Comparison of ENCODE assay signal across 1 cellular context in the genomic region with DNA sequence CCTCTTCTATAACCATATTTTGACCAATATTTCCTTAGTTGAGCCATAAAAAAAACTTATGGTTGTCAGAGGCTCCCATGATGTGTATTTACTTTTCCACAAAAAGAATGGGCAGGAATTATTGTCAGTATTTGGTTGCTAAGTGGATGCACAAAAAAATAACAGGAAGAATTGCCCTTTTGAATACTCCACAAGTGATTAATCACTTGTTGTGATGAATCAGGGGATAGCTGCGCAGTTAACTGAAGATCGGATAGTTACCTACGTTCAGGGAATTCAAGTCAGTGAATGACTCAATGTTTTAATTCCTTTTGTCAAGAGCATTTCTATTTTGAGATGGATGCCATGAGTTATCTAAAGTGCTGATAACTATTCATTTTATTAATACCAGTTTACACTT.
TF ChIP-seq lines count a peak whose summit lies in the region.

No MANE protein-coding gene starts in this region.

TF ChIP-seq in HepG2, 621 proteins besides CTCF, POLR2A, EP300 and RAD21 (continued from another document):
- TF ChIP-seq, protein P1, sequence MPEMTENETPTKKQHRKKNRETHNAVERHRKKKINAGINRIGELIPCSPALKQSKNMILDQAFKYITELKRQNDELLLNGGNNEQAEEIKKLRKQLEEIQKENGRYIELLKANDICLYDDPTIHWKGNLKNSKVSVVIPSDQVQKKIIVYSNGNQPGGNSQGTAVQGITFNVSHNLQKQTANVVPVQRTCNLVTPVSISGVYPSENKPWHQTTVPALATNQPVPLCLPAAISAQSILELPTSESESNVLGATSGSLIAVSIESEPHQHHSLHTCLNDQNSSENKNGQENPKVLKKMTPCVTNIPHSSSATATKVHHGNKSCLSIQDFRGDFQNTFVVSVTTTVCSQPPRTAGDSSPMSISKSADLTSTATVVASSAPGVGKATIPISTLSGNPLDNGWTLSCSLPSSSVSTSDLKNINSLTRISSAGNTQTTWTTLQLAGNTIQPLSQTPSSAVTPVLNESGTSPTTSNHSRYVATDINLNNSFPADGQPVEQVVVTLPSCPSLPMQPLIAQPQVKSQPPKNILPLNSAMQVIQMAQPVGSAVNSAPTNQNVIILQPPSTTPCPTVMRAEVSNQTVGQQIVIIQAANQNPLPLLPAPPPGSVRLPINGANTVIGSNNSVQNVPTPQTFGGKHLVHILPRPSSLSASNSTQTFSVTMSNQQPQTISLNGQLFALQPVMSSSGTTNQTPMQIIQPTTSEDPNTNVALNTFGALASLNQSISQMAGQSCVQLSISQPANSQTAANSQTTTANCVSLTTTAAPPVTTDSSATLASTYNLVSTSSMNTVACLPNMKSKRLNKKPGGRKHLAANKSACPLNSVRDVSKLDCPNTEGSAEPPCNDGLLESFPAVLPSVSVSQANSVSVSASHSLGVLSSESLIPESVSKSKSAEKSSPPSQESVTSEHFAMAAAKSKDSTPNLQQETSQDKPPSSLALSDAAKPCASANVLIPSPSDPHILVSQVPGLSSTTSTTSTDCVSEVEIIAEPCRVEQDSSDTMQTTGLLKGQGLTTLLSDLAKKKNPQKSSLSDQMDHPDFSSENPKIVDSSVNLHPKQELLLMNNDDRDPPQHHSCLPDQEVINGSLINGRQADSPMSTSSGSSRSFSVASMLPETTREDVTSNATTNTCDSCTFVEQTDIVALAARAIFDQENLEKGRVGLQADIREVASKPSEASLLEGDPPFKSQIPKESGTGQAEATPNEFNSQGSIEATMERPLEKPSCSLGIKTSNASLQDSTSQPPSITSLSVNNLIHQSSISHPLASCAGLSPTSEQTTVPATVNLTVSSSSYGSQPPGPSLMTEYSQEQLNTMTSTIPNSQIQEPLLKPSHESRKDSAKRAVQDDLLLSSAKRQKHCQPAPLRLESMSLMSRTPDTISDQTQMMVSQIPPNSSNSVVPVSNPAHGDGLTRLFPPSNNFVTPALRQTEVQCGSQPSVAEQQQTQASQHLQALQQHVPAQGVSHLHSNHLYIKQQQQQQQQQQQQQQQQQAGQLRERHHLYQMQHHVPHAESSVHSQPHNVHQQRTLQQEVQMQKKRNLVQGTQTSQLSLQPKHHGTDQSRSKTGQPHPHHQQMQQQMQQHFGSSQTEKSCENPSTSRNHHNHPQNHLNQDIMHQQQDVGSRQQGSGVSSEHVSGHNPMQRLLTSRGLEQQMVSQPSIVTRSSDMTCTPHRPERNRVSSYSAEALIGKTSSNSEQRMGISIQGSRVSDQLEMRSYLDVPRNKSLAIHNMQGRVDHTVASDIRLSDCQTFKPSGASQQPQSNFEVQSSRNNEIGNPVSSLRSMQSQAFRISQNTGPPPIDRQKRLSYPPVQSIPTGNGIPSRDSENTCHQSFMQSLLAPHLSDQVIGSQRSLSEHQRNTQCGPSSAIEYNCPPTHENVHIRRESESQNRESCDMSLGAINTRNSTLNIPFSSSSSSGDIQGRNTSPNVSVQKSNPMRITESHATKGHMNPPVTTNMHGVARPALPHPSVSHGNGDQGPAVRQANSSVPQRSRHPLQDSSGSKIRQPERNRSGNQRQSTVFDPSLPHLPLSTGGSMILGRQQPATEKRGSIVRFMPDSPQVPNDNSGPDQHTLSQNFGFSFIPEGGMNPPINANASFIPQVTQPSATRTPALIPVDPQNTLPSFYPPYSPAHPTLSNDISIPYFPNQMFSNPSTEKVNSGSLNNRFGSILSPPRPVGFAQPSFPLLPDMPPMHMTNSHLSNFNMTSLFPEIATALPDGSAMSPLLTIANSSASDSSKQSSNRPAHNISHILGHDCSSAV (CRISPR knock-in tag; IDR thresholded peaks at IDR 0.05; ENCODE audit: borderline replicate concordance), result no peak
- TF ChIP-seq SIX1 (CRISPR knock-in tag; IDR thresholded peaks at IDR 0.05; ENCODE audit: borderline replicate concordance), result no peak
- no peak for TF ChIP-seq ZNF326 (CRISPR knock-in tag; IDR thresholded peaks at IDR 0.05; ENCODE audit: borderline replicate concordance)
- TF ChIP-seq AGO1 (IDR thresholded peaks at IDR 0.05; ENCODE audit: low read depth, low read length, poor library complexity, severe bottlenecking), result no peak
- TF ChIP-seq ZNF703 (CRISPR knock-in tag; IDR thresholded peaks at IDR 0.05; ENCODE audit: borderline replicate concordance), result no peak
- TF ChIP-seq, protein P2, sequence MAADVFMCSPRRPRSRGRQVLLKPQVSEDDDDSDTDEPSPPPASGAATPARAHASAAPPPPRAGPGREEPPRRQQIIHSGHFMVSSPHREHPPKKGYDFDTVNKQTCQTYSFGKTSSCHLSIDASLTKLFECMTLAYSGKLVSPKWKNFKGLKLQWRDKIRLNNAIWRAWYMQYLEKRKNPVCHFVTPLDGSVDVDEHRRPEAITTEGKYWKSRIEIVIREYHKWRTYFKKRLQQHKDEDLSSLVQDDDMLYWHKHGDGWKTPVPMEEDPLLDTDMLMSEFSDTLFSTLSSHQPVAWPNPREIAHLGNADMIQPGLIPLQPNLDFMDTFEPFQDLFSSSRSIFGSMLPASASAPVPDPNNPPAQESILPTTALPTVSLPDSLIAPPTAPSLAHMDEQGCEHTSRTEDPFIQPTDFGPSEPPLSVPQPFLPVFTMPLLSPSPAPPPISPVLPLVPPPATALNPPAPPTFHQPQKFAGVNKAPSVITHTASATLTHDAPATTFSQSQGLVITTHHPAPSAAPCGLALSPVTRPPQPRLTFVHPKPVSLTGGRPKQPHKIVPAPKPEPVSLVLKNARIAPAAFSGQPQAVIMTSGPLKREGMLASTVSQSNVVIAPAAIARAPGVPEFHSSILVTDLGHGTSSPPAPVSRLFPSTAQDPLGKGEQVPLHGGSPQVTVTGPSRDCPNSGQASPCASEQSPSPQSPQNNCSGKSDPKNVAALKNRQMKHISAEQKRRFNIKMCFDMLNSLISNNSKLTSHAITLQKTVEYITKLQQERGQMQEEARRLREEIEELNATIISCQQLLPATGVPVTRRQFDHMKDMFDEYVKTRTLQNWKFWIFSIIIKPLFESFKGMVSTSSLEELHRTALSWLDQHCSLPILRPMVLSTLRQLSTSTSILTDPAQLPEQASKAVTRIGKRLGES (CRISPR knock-in tag; IDR thresholded peaks at IDR 0.05; ENCODE audit: borderline replicate concordance), result no peak
- no peak for TF ChIP-seq ZFP36L2 (CRISPR knock-in tag; IDR thresholded peaks at IDR 0.05)
- TF ChIP-seq, protein P3, sequence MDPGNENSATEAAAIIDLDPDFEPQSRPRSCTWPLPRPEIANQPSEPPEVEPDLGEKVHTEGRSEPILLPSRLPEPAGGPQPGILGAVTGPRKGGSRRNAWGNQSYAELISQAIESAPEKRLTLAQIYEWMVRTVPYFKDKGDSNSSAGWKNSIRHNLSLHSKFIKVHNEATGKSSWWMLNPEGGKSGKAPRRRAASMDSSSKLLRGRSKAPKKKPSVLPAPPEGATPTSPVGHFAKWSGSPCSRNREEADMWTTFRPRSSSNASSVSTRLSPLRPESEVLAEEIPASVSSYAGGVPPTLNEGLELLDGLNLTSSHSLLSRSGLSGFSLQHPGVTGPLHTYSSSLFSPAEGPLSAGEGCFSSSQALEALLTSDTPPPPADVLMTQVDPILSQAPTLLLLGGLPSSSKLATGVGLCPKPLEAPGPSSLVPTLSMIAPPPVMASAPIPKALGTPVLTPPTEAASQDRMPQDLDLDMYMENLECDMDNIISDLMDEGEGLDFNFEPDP (CRISPR knock-in tag; conservative IDR thresholded peaks at IDR 0.05), result no peak
- TF ChIP-seq, protein P4, sequence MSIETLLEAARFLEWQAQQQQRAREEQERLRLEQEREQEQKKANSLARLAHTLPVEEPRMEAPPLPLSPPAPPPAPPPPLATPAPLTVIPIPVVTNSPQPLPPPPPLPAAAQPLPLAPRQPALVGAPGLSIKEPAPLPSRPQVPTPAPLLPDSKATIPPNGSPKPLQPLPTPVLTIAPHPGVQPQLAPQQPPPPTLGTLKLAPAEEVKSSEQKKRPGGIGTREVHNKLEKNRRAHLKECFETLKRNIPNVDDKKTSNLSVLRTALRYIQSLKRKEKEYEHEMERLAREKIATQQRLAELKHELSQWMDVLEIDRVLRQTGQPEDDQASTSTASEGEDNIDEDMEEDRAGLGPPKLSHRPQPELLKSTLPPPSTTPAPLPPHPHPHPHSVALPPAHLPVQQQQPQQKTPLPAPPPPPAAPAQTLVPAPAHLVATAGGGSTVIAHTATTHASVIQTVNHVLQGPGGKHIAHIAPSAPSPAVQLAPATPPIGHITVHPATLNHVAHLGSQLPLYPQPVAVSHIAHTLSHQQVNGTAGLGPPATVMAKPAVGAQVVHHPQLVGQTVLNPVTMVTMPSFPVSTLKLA (IDR thresholded peaks at IDR 0.05), result no peak
- TF ChIP-seq NCOA2 (CRISPR knock-in tag; IDR thresholded peaks at IDR 0.05), result no peak
